In the genomic region with DNA sequence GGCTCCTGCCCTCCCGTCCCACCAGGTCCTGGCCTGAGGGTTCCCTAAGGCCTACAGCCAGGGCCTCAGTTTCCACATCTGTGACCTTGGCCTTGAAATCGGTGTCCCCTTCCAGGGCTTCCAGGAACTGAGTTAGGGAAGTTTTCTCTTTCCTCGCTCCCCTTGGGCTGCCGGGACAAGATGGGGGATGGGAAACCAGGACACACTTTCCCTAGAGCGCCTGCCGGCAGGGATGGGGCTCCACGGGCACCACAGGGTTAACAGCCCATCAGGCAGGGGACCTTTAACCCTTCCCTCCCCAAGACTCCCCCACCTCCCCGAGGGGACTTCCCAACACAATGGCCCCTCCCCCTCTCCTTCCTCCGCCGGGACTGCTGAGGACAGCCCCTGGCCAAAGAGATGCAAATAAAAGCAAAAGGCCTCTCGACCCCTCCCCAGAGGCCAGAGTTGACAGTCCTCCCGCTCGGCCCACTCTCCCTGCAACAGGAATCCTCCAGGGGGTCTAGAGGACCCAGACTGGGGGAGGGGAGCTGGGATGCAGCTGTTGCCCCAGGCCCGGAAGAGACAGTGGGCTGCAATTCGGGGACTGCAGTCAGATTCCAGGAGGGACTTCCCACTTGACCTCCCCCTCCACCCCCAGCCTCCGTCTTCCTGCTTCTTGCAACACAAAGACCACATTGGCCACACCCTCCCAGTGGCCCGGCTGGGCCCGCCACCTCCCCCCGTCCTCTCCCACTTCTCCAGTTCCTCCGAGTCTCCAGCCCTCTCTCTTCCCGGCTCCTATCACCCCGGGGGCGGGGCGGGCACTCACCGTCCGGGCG, we compare ENCODE assay signal across 8 cellular contexts. TPM values are rescaled to one million over a fixed set of nuclear protein-coding genes. Genes with fewer than 3 reads are reported as not detected.
DNase-seq lines count a peak whose midpoint lies in the region; ATAC-seq and TF ChIP-seq lines count a peak whose summit lies in the region.

No MANE protein-coding gene starts in this region.

- no peaks in the 10 kb centered on the region for H3K9me3 ChIP-seq in Karpas-422 (ENCODE audit: low read length)

- H3K9me2 ChIP-seq in Karpas-422 (replicated peaks; ENCODE audit: insufficient read depth, low read length) = no peaks in the 10 kb centered on the region

- H3K4me3 Mint-ChIP-seq in T-helper 1 cell treated with Interleukin-12 subunit alpha and Interleukin-12 subunit beta and Interleukin-4 antibody, amounts not matched to agents 30 μg/mL and 1 μg/mL, for 36 hours = peak overlapping the region; percentile 84

- H3K4me2 ChIP-seq in Karpas-422 (ENCODE audit: low read depth, low read length, poor library complexity, severe bottlenecking) = peak overlapping the region; percentile 85

- ATAC-seq in GM19395 (IDR thresholded peaks at IDR 0.05; ENCODE audit: unreplicated experiment) = no peak

- H3K9ac ChIP-seq in Karpas-422 (ENCODE audit: low read length) = peak overlapping the region; percentile 75

- H3K27me3 Mint-ChIP-seq in T-helper 1 cell treated with Interleukin-12 subunit alpha and Interleukin-12 subunit beta and Interleukin-4 antibody, amounts not matched to agents 30 μg/mL and 1 μg/mL, for 36 hours (ENCODE audit: low read depth) = no peaks in the 10 kb centered on the region

- H2AFZ ChIP-seq in Karpas-422 (ENCODE audit: low read length) = no peak overlapping the region

- H3K4me1 ChIP-seq in Karpas-422 (ENCODE audit: low read length) = peaks cover 49% of the 10 kb centered on the region

- no peak for TF ChIP-seq CTCF in choroid plexus epithelial cell (conservative IDR thresholded peaks at IDR 0.05; ENCODE audit: low read depth, low read length)

- peaks cover 22% of the 10 kb centered on the region for H3K4me1 Mint-ChIP-seq in T-helper 1 cell treated with Interleukin-12 subunit alpha and Interleukin-12 subunit beta and Interleukin-4 antibody, amounts not matched to agents 30 μg/mL and 1 μg/mL, for 36 hours (ENCODE audit: low read depth)

- H3K27ac Mint-ChIP-seq in T-helper 1 cell treated with Interleukin-12 subunit alpha and Interleukin-12 subunit beta and Interleukin-4 antibody, amounts not matched to agents 30 μg/mL and 1 μg/mL, for 36 hours = peak overlapping the region; percentile 89

- H3K36me3 ChIP-seq in Karpas-422 (ENCODE audit: insufficient read depth, low read length) = no peaks in the 10 kb centered on the region

- peak overlapping the region; percentile 64 for H3K4me3 ChIP-seq in Karpas-422 (ENCODE audit: low read length)
- peak overlapping the region; percentile 97 for H3K4me3 ChIP-seq in choroid plexus epithelial cell (ENCODE audit: low read depth, low read length)

- peak; percentile 27 for DNase-seq in NCI-H345 (lab: John Stamatoyannopoulos, UW)
- no peak for DNase-seq in NCI-H345 treated with DMSO at 0.1 percent for 48 hours (lab: John Stamatoyannopoulos, UW; ENCODE audit: unreplicated experiment)
- DNase-seq in Karpas-422 = peak; percentile 63
- DNase-seq in choroid plexus epithelial cell (ENCODE audit: low read depth) = peak; percentile 96
- DNase-seq in stimulated activated CD4-positive, alpha-beta T cell treated with anti-CD3 and anti-CD28 coated beads, Interleukin-2, amount 100 ng/mL, for 24 hours = peak; percentile 47 to 50

- H3K27ac ChIP-seq in Karpas-422 (ENCODE audit: low read length) (no peak overlapping the region), layer of hippocampus (ENCODE audit: low read depth, low read length) (peak overlapping the region; percentile 92)

- no peaks in the 10 kb centered on the region for H4K20me1 ChIP-seq in Karpas-422 (ENCODE audit: insufficient read depth, low read depth, low read length)

- H3K79me2 ChIP-seq in Karpas-422 (ENCODE audit: low read length) = no peaks in the 10 kb centered on the region

- H3K9me3 Mint-ChIP-seq in T-helper 1 cell treated with Interleukin-12 subunit alpha and Interleukin-12 subunit beta and Interleukin-4 antibody, amounts not matched to agents 30 μg/mL and 1 μg/mL, for 36 hours = peaks cover 3% of the 10 kb centered on the region

- H3K27me3 ChIP-seq in Karpas-422 (ENCODE audit: low read length) (0 out of 2 replicates have a peak, but pooled peaks cover 2% of the 10 kb centered on the region), layer of hippocampus (ENCODE audit: control insufficient read depth, insufficient read depth, low read length) (no peaks in the 10 kb centered on the region)

- peaks cover 7% of the 10 kb centered on the region for H3K36me3 Mint-ChIP-seq in T-helper 1 cell treated with Interleukin-12 subunit alpha and Interleukin-12 subunit beta and Interleukin-4 antibody, amounts not matched to agents 30 μg/mL and 1 μg/mL, for 36 hours (ENCODE audit: low read depth)

RNA-seq across cellular contexts. Expression of gene BBC3, which starts 3.4 kb away (rescaled TPM):
- 4.0 and 8.9 TPM in 2 replicates for total RNA-seq in Karpas-422 (2014; rRNA removed; shearing (Covaris generic); ENCODE audit: low replicate concordance)

RNA-seq across cellular contexts. Expression of gene CCDC9, which starts 28.8 kb away (rescaled TPM):
- total RNA-seq in Karpas-422 (2014; rRNA removed; shearing (Covaris generic); ENCODE audit: low replicate concordance) = 2.2 and 7.1 TPM in 2 replicates

RNA-seq across cellular contexts. Expression of gene INAFM1, which starts 47.1 kb away (rescaled TPM):
- total RNA-seq in Karpas-422 (2014; rRNA removed; shearing (Covaris generic); ENCODE audit: low replicate concordance) = 4.6 and 8.4 TPM in 2 replicates
